ENCODE assay signal across 8 cellular contexts in the genomic region with DNA sequence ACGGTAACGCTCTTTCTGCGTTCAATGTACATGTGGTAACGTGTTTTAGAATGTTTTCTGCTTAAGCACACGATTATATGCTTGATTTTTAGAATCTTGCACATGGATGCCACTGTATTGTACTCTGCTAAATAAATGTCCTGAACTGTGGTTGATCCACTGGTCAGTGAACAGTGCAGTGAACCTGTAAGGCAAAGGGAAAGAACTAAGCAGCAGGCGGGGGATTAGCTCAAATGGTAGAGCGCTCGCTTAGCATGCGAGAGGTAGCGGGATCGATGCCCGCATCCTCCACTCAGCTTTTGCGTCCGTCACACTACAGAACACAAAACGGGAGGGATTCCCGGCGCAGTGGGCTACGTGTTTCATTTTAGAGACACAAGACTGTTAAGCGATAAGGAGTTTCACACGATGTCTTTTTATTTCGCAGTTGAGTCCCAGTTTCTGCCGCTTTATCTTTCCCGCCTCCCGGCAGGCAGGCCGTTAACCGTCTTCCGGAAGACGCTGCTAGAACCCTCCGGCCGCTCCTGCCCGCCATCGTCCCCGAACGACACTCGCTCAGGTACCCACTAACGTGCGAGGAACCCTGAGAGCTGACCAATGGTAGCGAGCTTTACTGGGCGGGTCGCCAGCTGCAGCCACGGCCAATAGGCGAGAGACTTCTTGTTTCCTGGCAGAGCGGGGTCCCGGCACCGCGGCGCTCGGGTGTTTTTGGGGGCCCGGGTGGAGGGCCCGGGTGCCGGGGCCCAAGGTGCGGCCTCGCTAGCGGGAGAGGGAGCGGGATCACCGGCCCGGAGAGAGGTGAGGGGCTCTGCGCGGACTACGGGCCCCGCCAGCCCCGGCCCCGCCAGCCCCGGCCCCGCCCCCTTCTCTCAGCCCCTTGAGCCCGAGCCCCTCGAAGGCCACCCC. TPM values are rescaled to one million over a fixed set of nuclear protein-coding genes. Genes with fewer than 3 reads are reported as not detected.
DNase-seq lines count a peak whose midpoint lies in the region; ATAC-seq, FAIRE-seq and TF ChIP-seq lines count a peak whose summit lies in the region.

A gene with protein sequence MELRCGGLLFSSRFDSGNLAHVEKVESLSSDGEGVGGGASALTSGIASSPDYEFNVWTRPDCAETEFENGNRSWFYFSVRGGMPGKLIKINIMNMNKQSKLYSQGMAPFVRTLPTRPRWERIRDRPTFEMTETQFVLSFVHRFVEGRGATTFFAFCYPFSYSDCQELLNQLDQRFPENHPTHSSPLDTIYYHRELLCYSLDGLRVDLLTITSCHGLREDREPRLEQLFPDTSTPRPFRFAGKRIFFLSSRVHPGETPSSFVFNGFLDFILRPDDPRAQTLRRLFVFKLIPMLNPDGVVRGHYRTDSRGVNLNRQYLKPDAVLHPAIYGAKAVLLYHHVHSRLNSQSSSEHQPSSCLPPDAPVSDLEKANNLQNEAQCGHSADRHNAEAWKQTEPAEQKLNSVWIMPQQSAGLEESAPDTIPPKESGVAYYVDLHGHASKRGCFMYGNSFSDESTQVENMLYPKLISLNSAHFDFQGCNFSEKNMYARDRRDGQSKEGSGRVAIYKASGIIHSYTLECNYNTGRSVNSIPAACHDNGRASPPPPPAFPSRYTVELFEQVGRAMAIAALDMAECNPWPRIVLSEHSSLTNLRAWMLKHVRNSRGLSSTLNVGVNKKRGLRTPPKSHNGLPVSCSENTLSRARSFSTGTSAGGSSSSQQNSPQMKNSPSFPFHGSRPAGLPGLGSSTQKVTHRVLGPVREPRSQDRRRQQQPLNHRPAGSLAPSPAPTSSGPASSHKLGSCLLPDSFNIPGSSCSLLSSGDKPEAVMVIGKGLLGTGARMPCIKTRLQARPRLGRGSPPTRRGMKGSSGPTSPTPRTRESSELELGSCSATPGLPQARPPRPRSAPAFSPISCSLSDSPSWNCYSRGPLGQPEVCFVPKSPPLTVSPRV (plus strand): TSS at position 673 of the 906 bp plus-strand sequence. CDS start 1,291 bp downstream, outside the sequence.

- DNase-seq in DMS114 treated with DMSO at 0.1 percent for 48 hours (lab: John Stamatoyannopoulos, UW; ENCODE audit: unreplicated experiment) (peak; percentile 89), IMR-90 (peak; percentile 90), OCI-LY7 (ENCODE audit: low spot score) (peak; percentile 98), endothelial cell of umbilical vein (ENCODE audit: low read depth, low spot score) (peak; percentile 96), midbrain (lab: John Stamatoyannopoulos, UW) (peak; percentile 90)
- peak; percentile 99 for DNase-seq in activated CD8-positive, alpha-beta memory T cell treated with anti-CD3 and anti-CD28 coated beads, Interleukin-2, amount 50 U/mL, for 48 hours
- DNase-seq in stimulated activated CD8-positive, alpha-beta memory T cell treated with anti-CD3 and anti-CD28 coated beads, Interleukin-15, amount 100 ng/mL, for 48 hours (ENCODE audit: low read depth in 2 of 2): peak; percentile 91 to 93

- in situ Hi-C loops in IMR-90 (cut with MboI; ENCODE audit: low sequenced_read_pairs): no loop called here

- peaks cover 21% of the 10 kb centered on the region for H3K36me3 ChIP-seq in IMR-90 (ENCODE audit: control insufficient read depth, insufficient read depth, low read length)
- H3K36me3 ChIP-seq in OCI-LY7 (ENCODE audit: insufficient read depth, low read length): peaks cover 32% of the 10 kb centered on the region; the same call in 1 of the 2 replicates
- peaks cover 3 to 22% of the 10 kb centered on the region in 2 experiments for H3K36me3 ChIP-seq in endothelial cell of umbilical vein (ENCODE audit: control insufficient read depth in 2 of 2, extremely low read depth in 1 of 2, insufficient read depth in 2 of 2, low read length in 2 of 2)

- TF ChIP-seq CTCF in IMR-90 (conservative IDR thresholded peaks at IDR 0.05; ENCODE audit: low read depth, low read length) (no peak), OCI-LY7 (conservative IDR thresholded peaks at IDR 0.05; ENCODE audit: low read length) (no peak), endothelial cell of umbilical vein (IDR thresholded peaks at IDR 0.05; ENCODE audit: extremely low read depth in 1 of 2, insufficient read depth in 1 of 2, low read depth in 1 of 2, low read length in 2 of 2) (no peak)

- H3K9me3 ChIP-seq in IMR-90 (ENCODE audit: control insufficient read depth, insufficient read depth, low read length) (no peaks in the 10 kb centered on the region), OCI-LY7 (ENCODE audit: low read length) (no peaks in the 10 kb centered on the region), endothelial cell of umbilical vein (replicated peaks; ENCODE audit: control insufficient read depth, insufficient read depth, low read length) (no peaks in the 10 kb centered on the region)

- H2BK5ac ChIP-seq in IMR-90 (ENCODE audit: low read depth, low read length, poor library complexity, severe bottlenecking): peak within 1 kb of the TSS; percentile 75

- H4K91ac ChIP-seq in IMR-90 (ENCODE audit: insufficient read depth, low read depth, low read length): peak within 1 kb of the TSS; percentile 69

- H2AK5ac ChIP-seq in IMR-90 (ENCODE audit: low read depth, low read length): peak within 1 kb of the TSS; percentile 47

- H2BK15ac ChIP-seq in IMR-90 (ENCODE audit: low read depth, low read length): no peak within 1 kb of the TSS

- H3K4me2 ChIP-seq in IMR-90 (ENCODE audit: low read depth, low read length): peak within 1 kb of the TSS; percentile 96
- H3K4me2 ChIP-seq in OCI-LY7 (ENCODE audit: low read length): peak within 1 kb of the TSS; percentile 90
- H3K4me2 ChIP-seq in endothelial cell of umbilical vein (ENCODE audit: insufficient read depth, low read length): peak within 1 kb of the TSS; percentile 82

- H3K79me2 ChIP-seq in OCI-LY7 (ENCODE audit: insufficient read depth, low read depth, low read length) (no peaks in the 10 kb centered on the region), endothelial cell of umbilical vein (ENCODE audit: control insufficient read depth, insufficient read depth, low read length) (no peaks in the 10 kb centered on the region)

- peak within 1 kb of the TSS; percentile 78; the same call in 1 of the 2 replicates for H3K23ac ChIP-seq in IMR-90 (ENCODE audit: low read depth, low read length)

- ATAC-seq in GM21529 (IDR thresholded peaks at IDR 0.05; ENCODE audit: unreplicated experiment) (peak; percentile 69), IMR-90 (ENCODE audit: low read depth) (peak; percentile 68)

- intact Hi-C loops in IMR-90 (cut with micrococcal nuclease) (loop anchor here (1.0 to 2.0 kb wide), 5 partner anchors 19 to 90 kb away; a partner anchor contains a TSS), OCI-LY7 (cut with micrococcal nuclease; ENCODE audit: unreplicated experiment) (loop anchor here (1.0 to 5.0 kb wide), 5 partner anchors 19 to 306 kb away; a partner anchor contains a TSS), endothelial cell of umbilical vein (cut with micrococcal nuclease) (loop anchor here (1.0 kb wide), 6 partner anchors 19 to 90 kb away; a partner anchor contains a TSS)

- FAIRE-seq in endothelial cell of umbilical vein (lab: Jason Lieb, UNC): peak; percentile 98

- WGBS in IMR-90 (ENCODE audit: extremely low coverage in 2 of 2, insufficient read length in 1 of 2), 2 experiments: 1% methylated on average over 42 of the region's 67 CpGs; no CpG with 5 or more reads in 1 of the 2 experiments

- BruUV-seq in IMR-90 (replicated peaks; lab: Mats Ljungman, UMichigan): no TSS peak
- no TSS peak for BruUV-seq in OCI-LY7 (replicated peaks; lab: Mats Ljungman, UMichigan)
- BruUV-seq in endothelial cell of umbilical vein (replicated peaks; lab: Mats Ljungman, UMichigan): no TSS peak

- no peaks in the 10 kb centered on the region for H3K9me2 ChIP-seq in OCI-LY7 (ENCODE audit: insufficient read depth, low read length)

- H3K9ac ChIP-seq in IMR-90 (ENCODE audit: low read depth, low read length): peak within 1 kb of the TSS; percentile 83
- peak within 1 kb of the TSS; percentile 61 for H3K9ac ChIP-seq in endothelial cell of umbilical vein (replicated peaks; ENCODE audit: extremely low read depth, insufficient read depth, low read length)

- peak within 1 kb of the TSS; percentile 27; the same call in 1 of the 2 replicates for H3K18ac ChIP-seq in IMR-90 (ENCODE audit: low read depth, low read length)

- H3K9me1 ChIP-seq in IMR-90 (ENCODE audit: insufficient read depth, low read length) (peaks cover 9% of the 10 kb centered on the region), endothelial cell of umbilical vein (replicated peaks; ENCODE audit: control insufficient read depth, extremely low read depth, insufficient read depth, low read length) (no peaks in the 10 kb centered on the region)

- TF ChIP-seq POLR2A in IMR-90 (IDR thresholded peaks at IDR 0.05; ENCODE audit: low read depth, low read length) (peak; percentile 10; the same call in 1 of the 2 replicates), endothelial cell of umbilical vein (IDR thresholded peaks at IDR 0.05; ENCODE audit: low read depth, low read length) (no peak)

- H2AFZ ChIP-seq in IMR-90 (replicated peaks; ENCODE audit: low read length, poor library complexity) (peak within 1 kb of the TSS; percentile 93), OCI-LY7 (ENCODE audit: low read length) (peak within 1 kb of the TSS; percentile 84; the same call in 1 of the 2 replicates), endothelial cell of umbilical vein (ENCODE audit: low read depth, low read length) (peak within 1 kb of the TSS; percentile 93)

- peak within 1 kb of the TSS; percentile 81 for H2AK9ac ChIP-seq in IMR-90 (replicated peaks; ENCODE audit: low read depth, low read length, poor library complexity)

- H3K4me3 ChIP-seq in IMR-90 (ENCODE audit: insufficient read depth, low read depth, low read length) (peak within 1 kb of the TSS; percentile 78), OCI-LY7 (ENCODE audit: low read depth, low read length, poor library complexity, severe bottlenecking) (peak within 1 kb of the TSS; percentile 90), endothelial cell of umbilical vein (replicated peaks in 1 of 3; ENCODE audit: insufficient read depth in 1 of 3, low read depth in 1 of 3, low read length in 3 of 3) (peak within 1 kb of the TSS; percentile 67 to 93 (median 73))

- POLR2A ChIA-PET in IMR-90 (lab: Charles Lee; ENCODE audit: unreplicated experiment) (interaction anchor here (0.5 to 1.2 kb wide), 2 partner anchors 8 to 14 kb away, joined by 3 read pairs; no protein-coding TSS in a partner anchor), OCI-LY7 (lab: Charles Lee) (interaction anchor here (0.6 to 3.5 kb wide), 12 partner anchors 10 to 241 kb away, joined by 3 to 29 read pairs (median 6); a partner anchor contains a TSS), endothelial cell of umbilical vein (lab: Charles Lee) (interaction anchor here (1.1 to 2.2 kb wide), 3 partner anchors 20 to 36 kb away, joined by 3 to 7 read pairs (median 4); a partner anchor contains a TSS)

- CTCF ChIA-PET in IMR-90 (lab: Yijun Ruan, JAX) (interaction anchor here (0.7 to 1.0 kb wide), 3 partner anchors 30 to 128 kb away, joined by 3 read pairs; no protein-coding TSS in a partner anchor), OCI-LY7 (lab: Charles Lee; ENCODE audit: unreplicated experiment) (interaction anchor here (0.6 to 0.7 kb wide), 3 partner anchors 36 to 96 kb away, joined by 4 to 5 read pairs (median 5); no protein-coding TSS in a partner anchor), endothelial cell of umbilical vein (lab: Charles Lee) (interaction anchor here (0.7 to 5.9 kb wide), 19 partner anchors 8 to 252 kb away, joined by 3 to 39 read pairs (median 4); a partner anchor contains a TSS)

- H3K14ac ChIP-seq in IMR-90 (replicated peaks; ENCODE audit: low read depth, low read length): peak within 1 kb of the TSS; percentile 77

- H4K20me1 ChIP-seq in IMR-90 (ENCODE audit: insufficient read depth, low read length): peaks cover 13% of the 10 kb centered on the region
- H4K20me1 ChIP-seq in OCI-LY7 (ENCODE audit: insufficient read depth, low read length): no peaks in the 10 kb centered on the region
- no peaks in the 10 kb centered on the region for H4K20me1 ChIP-seq in endothelial cell of umbilical vein (replicated peaks; ENCODE audit: control insufficient read depth, extremely low read depth, insufficient read depth, low read length)

- no peak for TF ChIP-seq RAD21 in IMR-90 (IDR thresholded peaks at IDR 0.05; ENCODE audit: low read length)

- peak within 1 kb of the TSS; percentile 75 for H3K4ac ChIP-seq in IMR-90 (ENCODE audit: low read depth, low read length)

- H3K56ac ChIP-seq in IMR-90 (ENCODE audit: extremely low read depth, insufficient read depth, low read length): peak within 1 kb of the TSS; percentile 71; the same call in 1 of the 2 replicates

- H3K27me3 ChIP-seq in IMR-90 (ENCODE audit: control insufficient read depth, insufficient read depth, low read length) (no peaks in the 10 kb centered on the region), endothelial cell of umbilical vein (ENCODE audit: control insufficient read depth in 2 of 2, insufficient read depth in 2 of 2, low read length in 2 of 2) (no peaks in the 10 kb centered on the region)

- dilution Hi-C loops in IMR-90 (cut with HindIII; ENCODE audit: low sequenced_read_pairs, unreplicated experiment) (no loop called here), endothelial cell of umbilical vein (cut with MboI; ENCODE audit: extremely low pct_ligation_motif_present, low sequenced_read_pairs) (no loop called here)

- peaks cover 5% of the 10 kb centered on the region for H3K4me1 ChIP-seq in IMR-90 (ENCODE audit: control insufficient read depth, insufficient read depth, low read length)
- H3K4me1 ChIP-seq in OCI-LY7 (ENCODE audit: insufficient read depth, low read length, poor library complexity, severe bottlenecking): peaks cover 20% of the 10 kb centered on the region
- H3K4me1 ChIP-seq in endothelial cell of umbilical vein (ENCODE audit: control insufficient read depth, extremely low read depth, insufficient read depth, low read length): peaks cover 12% of the 10 kb centered on the region

- H3K79me1 ChIP-seq in IMR-90 (ENCODE audit: low read depth in 1 of 2, low read length in 2 of 2): peaks cover 0 to 24% of the 10 kb centered on the region in 2 experiments; a peak in 2 of 4 replicates

- H4K5ac ChIP-seq in IMR-90 (ENCODE audit: low read depth, low read length): peak within 1 kb of the TSS; percentile 63

- H4K8ac ChIP-seq in IMR-90 (ENCODE audit: low read depth in 2 of 2, low read length in 2 of 2): peak within 1 kb of the TSS; percentile 22 to 91; a peak in 3 of 4 replicates

- H3K27ac ChIP-seq in IMR-90 (ENCODE audit: insufficient read depth, low read length): peak within 1 kb of the TSS; percentile 78
- H3K27ac ChIP-seq in OCI-LY7 (ENCODE audit: low read depth, low read length, poor library complexity, severe bottlenecking): peak within 1 kb of the TSS; percentile 89
- peak within 1 kb of the TSS; percentile 60 for H3K27ac ChIP-seq in endothelial cell of umbilical vein (ENCODE audit: insufficient read depth, low read depth, low read length)

- 0 out of 2 replicates have a peak within 1 kb of the TSS, but pooled peaks have one; percentile 12 for H2BK120ac ChIP-seq in IMR-90 (ENCODE audit: low read depth, low read length)

- H2BK20ac ChIP-seq in IMR-90 (ENCODE audit: low read depth, low read length): no peak within 1 kb of the TSS

RNA-seq across cellular contexts. Expression of the gene that starts here (rescaled TPM):
- 22.8 and 26.2 TPM in 2 replicates for total RNA-seq in IMR-90 (2012; rRNA removed)
- 19.0 and 21.1 TPM in 2 replicates for polyA plus RNA-seq in IMR-90 (2012; rRNA removed)
- polyA plus RNA-seq in IMR-90 (2012; cell fraction: cytosol; rRNA removed): 18.5 and 25.0 TPM in 2 replicates
- 12.2 and 14.9 TPM in 2 replicates for polyA plus RNA-seq in IMR-90 (2012; cell fraction: nucleus; rRNA removed; ENCODE audit: low replicate concordance)
- total RNA-seq in OCI-LY7 (2014; rRNA removed; shearing (Covaris generic)): 34.3 and 37.4 TPM in 2 replicates
- 42.0 and 51.8 TPM in 2 replicates for total RNA-seq in OCI-LY7 (2022)
- 27.5 and 28.2 TPM in 2 replicates for total RNA-seq in endothelial cell of umbilical vein
- 40.4 and 41.9 TPM in 2 replicates for polyA plus RNA-seq in endothelial cell of umbilical vein
- 38.6 and 40.2 TPM in 2 replicates for polyA plus RNA-seq in endothelial cell of umbilical vein (2011; cell fraction: cytosol; rRNA removed)
- polyA plus RNA-seq in endothelial cell of umbilical vein (2011; cell fraction: nucleus; rRNA removed): 29.9 and 30.3 TPM in 2 replicates
- polyA plus RNA-seq in endothelial cell of umbilical vein (2012): 20.9 and 26.2 TPM in 2 replicates
- polyA minus RNA-seq in endothelial cell of umbilical vein: 51.6 and 62.5 TPM in 2 replicates
- polyA minus RNA-seq in endothelial cell of umbilical vein (2011; cell fraction: cytosol; rRNA and poly(A)+ RNA removed): 32.7 TPM
- polyA minus RNA-seq in endothelial cell of umbilical vein (2011; cell fraction: nucleus; rRNA and poly(A)+ RNA removed): 12.9 and 13.8 TPM in 2 replicates

Comparison
In these comparisons a context has a peak if more than half of its experiments do, and no peak if none do; other contexts are left out.
1. Peak in every context shown above with its lines: DNase-seq, ATAC-seq, H3K4me3 ChIP-seq and H3K27ac ChIP-seq.